In the genomic region with DNA sequence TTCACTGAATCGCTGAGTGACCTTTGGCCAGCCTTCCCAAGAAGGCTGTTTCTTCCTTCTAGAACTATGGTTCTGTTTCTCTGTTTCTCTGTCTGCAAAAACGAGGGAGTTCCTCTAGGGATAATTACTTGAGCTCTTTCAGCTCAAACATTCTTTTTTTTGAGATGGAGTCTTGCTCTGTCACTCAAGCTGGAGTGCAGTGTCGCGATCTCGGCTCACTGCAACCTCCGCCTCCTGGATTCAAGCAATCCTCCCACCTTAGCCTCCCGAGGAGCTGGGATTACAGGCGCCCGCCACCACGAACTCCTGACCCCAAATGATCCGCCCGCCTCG, we compare ENCODE assay signal across 8 cellular contexts. TPM values are rescaled to one million over a fixed set of nuclear protein-coding genes. Genes with fewer than 3 reads are reported as not detected.
DNase-seq lines count a peak whose midpoint lies in the region; ATAC-seq and TF ChIP-seq lines count a peak whose summit lies in the region.

No MANE protein-coding gene starts in this region.

- peak overlapping the region; percentile 96 for H3K4ac ChIP-seq in trophoblast cell (ENCODE audit: low read depth, low read length)

- H3K4me2 ChIP-seq in OCI-LY1 (ENCODE audit: low read length): peak overlapping the region; percentile 93
- peak overlapping the region; percentile 70 for H3K4me2 ChIP-seq in trophoblast cell (ENCODE audit: low read length)

- peak overlapping the region; percentile 97 for H3K9ac ChIP-seq in OCI-LY1 (ENCODE audit: low read length)
- H3K9ac ChIP-seq in endodermal cell (ENCODE audit: extremely low read depth, low read length, poor library complexity, severe bottlenecking): peak overlapping the region; percentile 91
- peak overlapping the region; percentile 99 for H3K9ac ChIP-seq in trophoblast cell (ENCODE audit: low read length)

- H3K18ac ChIP-seq in trophoblast cell (ENCODE audit: low read length): no peak overlapping the region

- peaks cover 47% of the 10 kb centered on the region for H3K4me1 ChIP-seq in OCI-LY1 (ENCODE audit: insufficient read depth, low read length, severe bottlenecking)
- H3K4me1 ChIP-seq in endodermal cell (ENCODE audit: control insufficient read depth, insufficient read depth, low read length): no peaks in the 10 kb centered on the region
- peaks cover 2 to 5% of the 10 kb centered on the region in 2 experiments for H3K4me1 ChIP-seq in trophoblast cell (ENCODE audit: control insufficient read depth in 1 of 2, insufficient read depth in 2 of 2, low read length in 2 of 2)

- no peak overlapping the region for H3K23ac ChIP-seq in trophoblast cell (ENCODE audit: low read length)

- no peak overlapping the region for H2BK5ac ChIP-seq in trophoblast cell (ENCODE audit: low read depth, low read length, poor library complexity)

- peak overlapping the region; percentile 85 for H4K91ac ChIP-seq in trophoblast cell (ENCODE audit: low read depth, low read length)

- peaks cover 8% of the 10 kb centered on the region for H3K4me1 Mint-ChIP-seq in endodermal cell

- peaks cover 29% of the 10 kb centered on the region for H3K27me3 Mint-ChIP-seq in endodermal cell (ENCODE audit: insufficient read depth)

- peak overlapping the region; percentile 96 for H4K8ac ChIP-seq in trophoblast cell (ENCODE audit: low read depth, low read length)

- peak overlapping the region; percentile 95 for H3K27ac Mint-ChIP-seq in endodermal cell

- peaks cover 59% of the 10 kb centered on the region for H3K79me2 ChIP-seq in OCI-LY1 (ENCODE audit: insufficient read depth, low read length)
- H3K79me2 ChIP-seq in trophoblast cell (ENCODE audit: control insufficient read depth, insufficient read depth, low read length, poor library complexity): peaks cover 10% of the 10 kb centered on the region

- no peak overlapping the region for H2AFZ ChIP-seq in OCI-LY1 (ENCODE audit: low read length)
- peak overlapping the region; percentile 95 for H2AFZ ChIP-seq in trophoblast cell (ENCODE audit: insufficient read depth, low read length, poor library complexity)

- H3K27me3 ChIP-seq in OCI-LY1 (ENCODE audit: insufficient read depth, low read length) (no peaks in the 10 kb centered on the region), endodermal cell (ENCODE audit: control insufficient read depth, insufficient read depth, low read length, poor library complexity, severe bottlenecking) (peaks cover 20% of the 10 kb centered on the region), trophoblast cell (ENCODE audit: insufficient read depth, low read length) (no peaks in the 10 kb centered on the region)

- peaks cover 6% of the 10 kb centered on the region for H3K79me1 ChIP-seq in trophoblast cell (ENCODE audit: low read length)

- H3K4me3 ChIP-seq in OCI-LY1 (ENCODE audit: low read depth, low read length, poor library complexity, severe bottlenecking): peak overlapping the region; percentile 97
- H3K4me3 ChIP-seq in endodermal cell (ENCODE audit: low read length): peak overlapping the region; percentile 95
- peak overlapping the region; percentile 99 for H3K4me3 ChIP-seq in trophoblast cell (ENCODE audit: low read depth, low read length)

- H3K36me3 ChIP-seq in OCI-LY1 (ENCODE audit: insufficient read depth, low read length) (peaks cover 42% of the 10 kb centered on the region), endodermal cell (ENCODE audit: control insufficient read depth, insufficient read depth, low read length) (peaks cover 32% of the 10 kb centered on the region), trophoblast cell (ENCODE audit: control insufficient read depth in 1 of 2, insufficient read depth in 2 of 2, low read length in 2 of 2) (peaks cover 0 to 5% of the 10 kb centered on the region in 2 experiments)

- H3K9me3 ChIP-seq in OCI-LY1 (ENCODE audit: low read length) (no peaks in the 10 kb centered on the region), endodermal cell (ENCODE audit: control insufficient read depth, low read length) (no peaks in the 10 kb centered on the region), trophoblast cell (ENCODE audit: insufficient read depth, low read depth, low read length) (peaks cover 3% of the 10 kb centered on the region)

- peak overlapping the region; percentile 97 for H3K4me3 Mint-ChIP-seq in endodermal cell

- DNase-seq in ELR (ENCODE audit: low read depth) (peak; percentile 15), endodermal cell (no peak), trophoblast cell (peak in 1 of 2 donors; percentile 25), NCI-H2227 treated with DMSO at 0.1 percent for 48 hours (lab: John Stamatoyannopoulos, UW) (no peak), DMS53 (lab: John Stamatoyannopoulos, UW) (no peak)
- no peak for DNase-seq in stimulated activated CD4-positive, alpha-beta T cell treated with anti-CD3 and anti-CD28 coated beads, Interleukin-2, amount 100 ng/mL, for 24 hours

- no peaks in the 10 kb centered on the region for H4K20me1 ChIP-seq in OCI-LY1 (ENCODE audit: insufficient read depth, low read length)

- no peak overlapping the region for H2BK120ac ChIP-seq in trophoblast cell (ENCODE audit: insufficient read depth, low read length, poor library complexity)

- H3K36me3 Mint-ChIP-seq in endodermal cell (ENCODE audit: low read depth): peaks cover 20% of the 10 kb centered on the region

- H4K12ac ChIP-seq in trophoblast cell (ENCODE audit: low read depth, low read length): peak overlapping the region; percentile 98

- H3K9me3 Mint-ChIP-seq in endodermal cell: no peaks in the 10 kb centered on the region

- no peak for TF ChIP-seq CTCF in OCI-LY1 (IDR thresholded peaks at IDR 0.05; ENCODE audit: low read length)
- TF ChIP-seq CTCF in endodermal cell (conservative IDR thresholded peaks at IDR 0.05): no peak

- H2BK12ac ChIP-seq in trophoblast cell (ENCODE audit: low read length): no peak overlapping the region

- no peak for ATAC-seq in HG02759 (IDR thresholded peaks at IDR 0.05; ENCODE audit: unreplicated experiment)

- peak overlapping the region; percentile 58 for H2AK5ac ChIP-seq in trophoblast cell (ENCODE audit: low read length)

- WGBS in endodermal cell (ENCODE audit: insufficient coverage in 1 of 2, insufficient read length in 1 of 2), 2 experiments: 8 to 10% methylated on average over 13 of the region's 13 CpGs
- WGBS in trophoblast cell (ENCODE audit: extremely low coverage, insufficient coverage, insufficient read length): no CpG with 5 or more reads among the region's 13 CpGs

- H3F3A ChIP-seq in OCI-LY1 (ENCODE audit: insufficient read depth, low read length): 0 out of 2 replicates have a peak, but pooled peaks cover 8% of the 10 kb centered on the region

- H3K27ac ChIP-seq in OCI-LY1 (ENCODE audit: low read depth, low read length, poor library complexity, severe bottlenecking) (peak overlapping the region; percentile 77), endodermal cell (ENCODE audit: low read depth, low read length) (no peak overlapping the region), trophoblast cell (ENCODE audit: low read depth, low read length) (no peak overlapping the region)

- no peaks in the 10 kb centered on the region for H3K9me2 ChIP-seq in OCI-LY1 (ENCODE audit: low read depth, low read length)

- H3K14ac ChIP-seq in trophoblast cell (ENCODE audit: low read length): peak overlapping the region; percentile 97

RNA-seq across cellular contexts. Expression of a gene that starts 0.7 kb away (rescaled TPM):
- total RNA-seq in endodermal cell: 100 to 1,000 TPM; 110 to 115 TPM
- 162 TPM for polyA plus RNA-seq in endodermal cell (2013, experiment 1 of 2)
- 152 TPM for polyA plus RNA-seq in endodermal cell (2013, experiment 2 of 2)
- 146 and 149 TPM in 2 replicates for polyA plus RNA-seq in trophoblast cell (2013)

RNA-seq across cellular contexts. Expression of a gene that starts 15.6 kb away (rescaled TPM):
- total RNA-seq in endodermal cell: 10 to 100 TPM; 19.5 to 26.6 TPM
- polyA plus RNA-seq in endodermal cell (2013, experiment 1 of 2): 22.5 TPM
- polyA plus RNA-seq in endodermal cell (2013, experiment 2 of 2): 21.2 TPM
- 8.0 TPM in 2 replicates for polyA plus RNA-seq in trophoblast cell (2013)

RNA-seq across cellular contexts. Expression of a gene that starts 59.0 kb away (rescaled TPM):
- under 1 TPM; 0.33 to 0.55 TPM for total RNA-seq in endodermal cell
- polyA plus RNA-seq in endodermal cell (2013, experiment 1 of 2): 0.50 TPM
- 0.41 TPM for polyA plus RNA-seq in endodermal cell (2013, experiment 2 of 2)
- polyA plus RNA-seq in trophoblast cell (2013): 0.07 and 0.10 TPM in 2 replicates
